8 cellular contexts compared by ENCODE assay signal in the genomic region with DNA sequence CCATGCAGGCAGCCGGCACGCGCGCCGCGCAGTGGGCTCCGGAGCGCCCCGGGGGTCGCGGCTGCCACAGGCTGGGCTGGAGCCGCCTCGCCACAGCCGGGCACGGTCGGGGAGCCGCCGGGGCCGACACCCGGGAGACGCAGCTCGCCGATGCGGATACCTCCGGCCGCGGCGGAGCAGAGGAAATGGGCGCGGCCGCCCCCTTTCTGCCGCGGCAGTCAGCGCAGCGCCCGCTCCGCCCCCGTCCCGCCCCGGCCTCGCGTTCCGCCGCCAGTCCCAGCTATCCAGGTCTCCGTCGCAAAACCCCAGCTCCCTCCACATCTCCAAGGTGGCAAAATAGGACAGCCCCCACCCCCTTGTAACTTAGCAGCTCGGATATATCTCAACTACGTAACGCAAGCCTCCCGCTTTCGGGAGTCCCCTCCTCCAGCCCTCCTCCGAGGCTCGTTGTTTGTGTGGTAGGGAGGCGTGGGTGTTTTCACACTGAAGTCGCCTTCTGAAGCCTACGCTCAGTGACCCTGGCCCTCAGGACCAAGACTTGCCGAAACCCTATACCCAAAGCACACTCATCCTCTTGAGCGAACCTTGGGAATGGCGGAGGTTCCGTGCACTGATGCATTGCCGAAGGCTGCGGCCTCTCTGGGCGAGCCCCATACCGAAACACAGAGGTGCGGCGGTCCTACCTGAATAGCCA. TPM values are rescaled to one million over a fixed set of nuclear protein-coding genes. Genes with fewer than 3 reads are reported as not detected.
DNase-seq lines count a peak whose midpoint lies in the region; ATAC-seq, FAIRE-seq and TF ChIP-seq lines count a peak whose summit lies in the region.

A gene with protein sequence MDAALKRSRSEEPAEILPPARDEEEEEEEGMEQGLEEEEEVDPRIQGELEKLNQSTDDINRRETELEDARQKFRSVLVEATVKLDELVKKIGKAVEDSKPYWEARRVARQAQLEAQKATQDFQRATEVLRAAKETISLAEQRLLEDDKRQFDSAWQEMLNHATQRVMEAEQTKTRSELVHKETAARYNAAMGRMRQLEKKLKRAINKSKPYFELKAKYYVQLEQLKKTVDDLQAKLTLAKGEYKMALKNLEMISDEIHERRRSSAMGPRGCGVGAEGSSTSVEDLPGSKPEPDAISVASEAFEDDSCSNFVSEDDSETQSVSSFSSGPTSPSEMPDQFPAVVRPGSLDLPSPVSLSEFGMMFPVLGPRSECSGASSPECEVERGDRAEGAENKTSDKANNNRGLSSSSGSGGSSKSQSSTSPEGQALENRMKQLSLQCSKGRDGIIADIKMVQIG (minus strand): TSS at position 182 of the 694 bp plus-strand sequence. CDS start 178 bp downstream, at position 4.

- H3K9me3 ChIP-seq in A549 = no peaks in the 10 kb centered on the region
- no peaks in the 10 kb centered on the region for H3K9me3 ChIP-seq in effector memory CD4-positive, alpha-beta T cell (ENCODE audit: control insufficient read depth, low read length)

- H3K4me1 Mint-ChIP-seq in memory B cell = peaks cover 37% of the 10 kb centered on the region

- peak within 1 kb of the TSS; percentile 72 for H3K4me2 ChIP-seq in A549

- TF ChIP-seq EP300 in A549 (IDR thresholded peaks at IDR 0.05) = no peak

- FAIRE-seq in A549 (lab: Jason Lieb, UNC) = no peak

- peak; percentile 19 to 60; a peak in 4 of 5 replicates for TF ChIP-seq RAD21 in A549 (conservative IDR thresholded peaks at IDR 0.05 in 1 of 2, IDR thresholded peaks at IDR 0.05 in 1 of 2)

- CTCF ChIA-PET in A549 (lab: Yijun Ruan, JAX) = interaction anchor here (0.7 to 4.0 kb wide), 32 partner anchors 9 to 213 kb away, joined by 3 to 89 read pairs (median 5); a partner anchor contains a TSS

- 60% methylated on average over 14 of the region's 66 CpGs for WGBS in A549 (ENCODE audit: missing lambda C conversion rate)

- H3K4me3 Mint-ChIP-seq in memory B cell = peak within 1 kb of the TSS; percentile 94

- H3K27ac ChIP-seq in A549 = peak within 1 kb of the TSS; percentile 68 to 87
- H3K27ac ChIP-seq in effector memory CD4-positive, alpha-beta T cell (ENCODE audit: insufficient read depth, low read length, poor library complexity, severe bottlenecking) = peak within 1 kb of the TSS; percentile 84

- TF ChIP-seq CTCF in A549 (IDR thresholded peaks at IDR 0.05) = peak; percentile 44

- peak within 1 kb of the TSS; percentile 97 for H3K27ac Mint-ChIP-seq in memory B cell

- peaks cover 11% of the 10 kb centered on the region; the same call in 2 of the 3 replicates for H3K4me1 ChIP-seq in A549
- peaks cover 26% of the 10 kb centered on the region for H3K4me1 ChIP-seq in effector memory CD4-positive, alpha-beta T cell (ENCODE audit: control insufficient read depth, insufficient read depth, low read length, poor library complexity, severe bottlenecking)

- peak within 1 kb of the TSS; percentile 75 for H3K4me3 ChIP-seq in A549
- H3K4me3 ChIP-seq in effector memory CD4-positive, alpha-beta T cell (ENCODE audit: insufficient read depth, low read depth, low read length, poor library complexity, severe bottlenecking) = peak within 1 kb of the TSS; percentile 95

- H3K27me3 Mint-ChIP-seq in memory B cell = no peaks in the 10 kb centered on the region

- no peaks in the 10 kb centered on the region for H3K9me3 Mint-ChIP-seq in memory B cell

- POLR2A ChIA-PET in A549 (lab: Yijun Ruan, JAX) = interaction anchor here (1.0 to 1.1 kb wide), 2 partner anchors 65 kb away, joined by 3 read pairs; no protein-coding TSS in a partner anchor

- ATAC-seq in A549 = peak; percentile 95 to 97
- ATAC-seq in GM18517 (IDR thresholded peaks at IDR 0.05; ENCODE audit: unreplicated experiment) = peak; percentile 57
- ATAC-seq in HG03025 (IDR thresholded peaks at IDR 0.05; ENCODE audit: low FRiP score, unreplicated experiment) = peak; percentile 60
- peak; percentile 87 for ATAC-seq in memory B cell (ENCODE audit: low read depth)

- H3K36me3 Mint-ChIP-seq in memory B cell = peaks cover 13% of the 10 kb centered on the region

- DNase-seq in A549 (ENCODE audit: low read depth in 1 of 2, low spot score in 1 of 2) = peak; percentile 68 to 81
- DNase-seq in NCI-H69 (lab: John Stamatoyannopoulos, UW) = peak; percentile 76
- peak; percentile 88 for DNase-seq in activated CD8-positive, alpha-beta memory T cell treated with anti-CD3 and anti-CD28 coated beads for 24 hours
- peak; percentile 51 to 54 (median 51) for DNase-seq in effector memory CD4-positive, alpha-beta T cell
- DNase-seq in memory B cell (ENCODE audit: low spot score in 2 of 2) = peak; percentile 74 to 79
- DNase-seq in stimulated activated CD8-positive, alpha-beta memory T cell treated with anti-CD3 and anti-CD28 coated beads, Interleukin-12 subunit alpha, Interleukin-12 subunit beta, amount 100 ng/mL, for 4 hours (ENCODE audit: low read depth) = peak; percentile 60

- H3K36me3 ChIP-seq in effector memory CD4-positive, alpha-beta T cell (ENCODE audit: control insufficient read depth, insufficient read depth, low read length) = no peaks in the 10 kb centered on the region

- no peaks in the 10 kb centered on the region for H3K27me3 ChIP-seq in effector memory CD4-positive, alpha-beta T cell (replicated peaks; ENCODE audit: control insufficient read depth, insufficient read depth, low read length, poor library complexity, severe bottlenecking)

- TF ChIP-seq POLR2A in A549 (IDR thresholded peaks at IDR 0.05; ENCODE audit: low read length) = peak; percentile 61

TF ChIP-seq in A549, 52 proteins besides CTCF, POLR2A, EP300 and RAD21:
- TF ChIP-seq NR3C1 (IDR thresholded peaks at IDR 0.05) (no peak), CHD2 (IDR thresholded peaks at IDR 0.05; ENCODE audit: low read length, partially characterized antibody) (no peak), HEYL (CRISPR knock-in tag; IDR thresholded peaks at IDR 0.05) (no peak), HOXB5 (CRISPR knock-in tag; IDR thresholded peaks at IDR 0.05) (no peak), CHD4 (IDR thresholded peaks at IDR 0.05; ENCODE audit: borderline replicate concordance) (no peak), CEBPB (IDR thresholded peaks at IDR 0.05) (no peak), GATA3 (IDR thresholded peaks at IDR 0.05; ENCODE audit: borderline replicate concordance) (no peak), JUN (IDR thresholded peaks at IDR 0.05) (peak in 1 of 2 experiments; percentile 59; a peak in 2 of 5 replicates), ZFP36 (IDR thresholded peaks at IDR 0.05; ENCODE audit: borderline replicate concordance, partially characterized antibody) (no peak), HDAC2 (IDR thresholded peaks at IDR 0.05) (no peak), FOSL2 (IDR thresholded peaks at IDR 0.05) (no peak), FOSL2 (CRISPR knock-in tag; IDR thresholded peaks at IDR 0.05) (no peak; the same call in 1 of the 2 replicates), SMC3 (IDR thresholded peaks at IDR 0.05) (peak; percentile 51), KDM1A (IDR thresholded peaks at IDR 0.05; ENCODE audit: low read depth) (no peak)
- TF ChIP-seq, protein P1, sequence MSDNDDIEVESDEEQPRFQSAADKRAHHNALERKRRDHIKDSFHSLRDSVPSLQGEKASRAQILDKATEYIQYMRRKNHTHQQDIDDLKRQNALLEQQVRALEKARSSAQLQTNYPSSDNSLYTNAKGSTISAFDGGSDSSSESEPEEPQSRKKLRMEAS (IDR thresholded peaks at IDR 0.05) = peak; percentile 49; the same call in 1 of the 2 replicates
- TF ChIP-seq, protein P2, sequence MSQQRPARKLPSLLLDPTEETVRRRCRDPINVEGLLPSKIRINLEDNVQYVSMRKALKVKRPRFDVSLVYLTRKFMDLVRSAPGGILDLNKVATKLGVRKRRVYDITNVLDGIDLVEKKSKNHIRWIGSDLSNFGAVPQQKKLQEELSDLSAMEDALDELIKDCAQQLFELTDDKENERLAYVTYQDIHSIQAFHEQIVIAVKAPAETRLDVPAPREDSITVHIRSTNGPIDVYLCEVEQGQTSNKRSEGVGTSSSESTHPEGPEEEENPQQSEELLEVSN (IDR thresholded peaks at IDR 0.05; ENCODE audit: borderline replicate concordance, low read depth) = peak; percentile 47
- TF ChIP-seq, protein P3, sequence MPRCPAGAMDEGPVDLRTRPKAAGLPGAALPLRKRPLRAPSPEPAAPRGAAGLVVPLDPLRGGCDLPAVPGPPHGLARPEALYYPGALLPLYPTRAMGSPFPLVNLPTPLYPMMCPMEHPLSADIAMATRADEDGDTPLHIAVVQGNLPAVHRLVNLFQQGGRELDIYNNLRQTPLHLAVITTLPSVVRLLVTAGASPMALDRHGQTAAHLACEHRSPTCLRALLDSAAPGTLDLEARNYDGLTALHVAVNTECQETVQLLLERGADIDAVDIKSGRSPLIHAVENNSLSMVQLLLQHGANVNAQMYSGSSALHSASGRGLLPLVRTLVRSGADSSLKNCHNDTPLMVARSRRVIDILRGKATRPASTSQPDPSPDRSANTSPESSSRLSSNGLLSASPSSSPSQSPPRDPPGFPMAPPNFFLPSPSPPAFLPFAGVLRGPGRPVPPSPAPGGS (IDR thresholded peaks at IDR 0.05) = 0 out of 3 replicates have a peak, but pooled peaks have one; percentile 48

RNA-seq across cellular contexts. Expression of the gene that starts here (rescaled TPM):
- polyA plus RNA-seq in A549 (2011; rRNA removed) = 12.6 and 16.0 TPM in 2 replicates
- polyA plus RNA-seq in A549 (2012; cell fraction: cytosol; rRNA removed) = 13.6 and 13.9 TPM in 2 replicates
- polyA plus RNA-seq in A549 (2012; cell fraction: nucleus; rRNA removed) = 8.2 and 9.2 TPM in 2 replicates
- polyA plus RNA-seq in A549 (2017; fragmentation: RNase III; extraction: RNeasy Plus Mini Kit Qiagen cat#74134 plus additional on column Dnase treatment) = 10.5 to 11.2 TPM (median 10.9 TPM) in 3 replicates
- 7.3 and 7.5 TPM in 2 replicates for polyA minus RNA-seq in A549 (2011; rRNA and poly(A)+ RNA removed)

Comparison
In these comparisons a context has a peak if more than half of its experiments do, and no peak if none do; other contexts are left out.
1. Peak in every context shown above with its lines: DNase-seq, ATAC-seq, H3K4me3 ChIP-seq and H3K27ac ChIP-seq.